In genomic region chr3:126146525-126147146, GRCh38 we compare ENCODE assay signal across 1 cellular context.
TF ChIP-seq lines count a peak whose summit lies in the region.

No MANE protein-coding gene starts in this region.

TF ChIP-seq in HepG2, 621 proteins besides CTCF, POLR2A, EP300 and RAD21:
- TF ChIP-seq ZFAT (CRISPR knock-in tag; conservative IDR thresholded peaks at IDR 0.05) (no peak), TOE1 (CRISPR knock-in tag; IDR thresholded peaks at IDR 0.05) (no peak), ZFP82 (CRISPR knock-in tag; IDR thresholded peaks at IDR 0.05; ENCODE audit: borderline replicate concordance) (no peak), UBTF (CRISPR knock-in tag; IDR thresholded peaks at IDR 0.05) (no peak), ZNF800 (CRISPR knock-in tag; IDR thresholded peaks at IDR 0.05) (no peak), ZNF496 (CRISPR knock-in tag; IDR thresholded peaks at IDR 0.05; ENCODE audit: insufficient replicate concordance) (no peak), PAXIP1 (CRISPR knock-in tag; conservative IDR thresholded peaks at IDR 0.05) (no peak), POLR2AphosphoS2 (IDR thresholded peaks at IDR 0.05; ENCODE audit: low read depth, low read length) (no peak), ZBTB21 (CRISPR knock-in tag; IDR thresholded peaks at IDR 0.05) (no peak)
TF ChIP-seq in HepG2: peak in this region for 0.
